In genomic region chr9:93808115-93809029, GRCh38 we compare ENCODE assay signal across 1 cellular context.
TF ChIP-seq lines count a peak whose summit lies in the region.

No MANE protein-coding gene starts in this region.

TF ChIP-seq in H1, 55 proteins besides CTCF, POLR2A, EP300 and RAD21:
- TF ChIP-seq CHD7 (IDR thresholded peaks at IDR 0.05; ENCODE audit: insufficient replicate concordance, low read length) (no peak), GABPA (IDR thresholded peaks at IDR 0.05; ENCODE audit: borderline replicate concordance, insufficient read depth, low read length) (no peak), ATF2 (IDR thresholded peaks at IDR 0.05; ENCODE audit: low read length) (no peak), SIX5 (IDR thresholded peaks at IDR 0.05; ENCODE audit: low read depth, low read length) (no peak), JUND (IDR thresholded peaks at IDR 0.05; ENCODE audit: low read length) (no peak), TBP (IDR thresholded peaks at IDR 0.05; ENCODE audit: low read depth, low read length) (no peak), SIN3A (conservative IDR thresholded peaks at IDR 0.05 in 1 of 2, IDR thresholded peaks at IDR 0.05 in 1 of 2; ENCODE audit: low read depth in 1 of 2, low read length in 2 of 2) (no peak), FOSL1 (IDR thresholded peaks at IDR 0.05; ENCODE audit: insufficient read depth, low read depth, low read length) (no peak), CEBPB (IDR thresholded peaks at IDR 0.05; ENCODE audit: low read depth, low read length) (no peak), SP2 (IDR thresholded peaks at IDR 0.05; ENCODE audit: low read length) (no peak), NANOG (IDR thresholded peaks at IDR 0.05; ENCODE audit: insufficient read depth, low read depth, low read length, poor library complexity, severe bottlenecking) (no peak), ASH2L (IDR thresholded peaks at IDR 0.05; ENCODE audit: low read length) (no peak), KDM1A (IDR thresholded peaks at IDR 0.05; ENCODE audit: borderline replicate concordance, low read length) (no peak), HDAC6 (IDR thresholded peaks at IDR 0.05; ENCODE audit: low read depth, low read length) (no peak), KDM4A (IDR thresholded peaks at IDR 0.05; ENCODE audit: low read depth, low read length, severe bottlenecking) (no peak), BRCA1 (IDR thresholded peaks at IDR 0.05; ENCODE audit: low read depth, low read length) (no peak), TAF7 (optimal IDR thresholded peaks at IDR 0.05; ENCODE audit: borderline replicate concordance, low read depth, low read length) (no peak), HDAC2 (IDR thresholded peaks at IDR 0.05; ENCODE audit: borderline replicate concordance in 1 of 2, low read depth in 2 of 2, low read length in 2 of 2) (no peak)
TF ChIP-seq in H1: peak in this region for 0.
